9 cellular contexts compared by ENCODE assay signal in the genomic region with DNA sequence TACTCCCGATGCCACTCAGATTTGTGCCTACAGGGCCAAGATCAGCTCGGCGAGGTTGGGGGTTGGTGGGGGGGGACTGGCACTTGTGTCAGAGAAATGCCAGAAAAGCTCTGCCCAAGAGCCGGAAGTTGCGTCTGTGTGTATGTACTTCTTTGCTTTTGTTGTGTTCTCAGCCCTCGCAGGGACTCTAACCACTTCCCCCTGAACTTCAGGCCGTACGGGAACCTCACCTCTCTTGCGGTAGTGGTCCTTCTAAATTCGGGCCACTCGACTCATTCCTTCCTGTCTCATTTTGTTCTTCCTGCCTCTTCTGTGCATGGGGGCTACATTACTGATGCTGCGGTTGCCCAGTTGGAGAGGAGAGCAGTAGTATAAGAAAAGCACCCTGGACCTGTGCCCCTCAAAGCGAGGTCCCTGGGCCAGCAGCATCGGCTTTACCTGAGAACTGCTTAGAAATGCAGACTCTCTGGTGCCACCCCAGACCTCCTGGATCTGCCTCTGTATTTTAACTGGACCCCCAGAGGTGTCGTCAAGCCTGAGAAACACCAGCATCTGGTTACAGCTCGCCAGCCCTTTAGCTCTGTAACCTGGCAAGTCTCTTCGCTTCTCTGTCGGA.
A peak's percentile ranks its signal among the peaks of the same experiment; 100 is the strongest.
DNase-seq lines count a peak whose midpoint lies in the region; ATAC-seq and TF ChIP-seq lines count a peak whose summit lies in the region.
"Had no signal": no experiment of that assay in that cellular context is flagged by ENCODE, and none has a peak within 500 bp of the region (broad histone marks: within the 10 kb centered on the region; RNA-seq: fewer than 3 reads in every experiment).

No MANE protein-coding gene starts in this region.

- POLR2A ChIA-PET in CD8-positive, alpha-beta memory T cell (lab: Charles Lee), result interaction anchor here (0.5 to 1.3 kb wide), 4 partner anchors 34 to 147 kb away, joined by 3 to 5 read pairs (median 4); no protein-coding TSS in a partner anchor

- peaks cover 0 to 2% of the 10 kb centered on the region in 2 donors for H3K27me3 Mint-ChIP-seq in CD8-positive, alpha-beta memory T cell
- H3K27me3 Mint-ChIP-seq in activated naive CD8-positive, alpha-beta T cell treated with anti-CD3 and anti-CD28 coated beads, Interleukin-2, amount 50 U/mL, for 24 hours, result no peaks in the 10 kb centered on the region
- H3K27me3 Mint-ChIP-seq in stimulated activated naive CD8-positive, alpha-beta T cell treated with anti-CD3 and anti-CD28 coated beads, Interleukin-15, Interleukin-2, amounts not matched to agents 100 ng/mL and 50 ng/mL, for 24 hours, result no peaks in the 10 kb centered on the region

- TF ChIP-seq CTCF in SU-DHL-6 (IDR thresholded peaks at IDR 0.05; ENCODE audit: insufficient read depth, low read length, poor library complexity, severe bottlenecking), result no peak
- no peak for TF ChIP-seq CTCF in ovary (IDR thresholded peaks at IDR 0.05)

- no peak for TF ChIP-seq POLR2A in ovary (IDR thresholded peaks at IDR 0.05)

- H3K27ac ChIP-seq in CD8-positive, alpha-beta memory T cell (ENCODE audit: low read depth, low read length), result peak overlapping the region; percentile 27
- H3K27ac ChIP-seq in SU-DHL-6 (ENCODE audit: low read depth, low read length) (no peak overlapping the region), ovary (no peak overlapping the region)
- H3K27ac ChIP-seq: SK-N-MC had no signal

- H3K27me3 ChIP-seq in CD8-positive, alpha-beta memory T cell (ENCODE audit: insufficient read depth, low read length, poor library complexity, severe bottlenecking), result no peaks in the 10 kb centered on the region
- H3K27me3 ChIP-seq in SU-DHL-6 (ENCODE audit: low read length) (no peaks in the 10 kb centered on the region), ovary (no peaks in the 10 kb centered on the region)

- no peaks in the 10 kb centered on the region for H3K9me3 Mint-ChIP-seq in CD8-positive, alpha-beta memory T cell
- H3K9me3 Mint-ChIP-seq in activated naive CD8-positive, alpha-beta T cell treated with anti-CD3 and anti-CD28 coated beads, Interleukin-2, amount 50 U/mL, for 24 hours, result no peaks in the 10 kb centered on the region
- no peaks in the 10 kb centered on the region for H3K9me3 Mint-ChIP-seq in stimulated activated naive CD8-positive, alpha-beta T cell treated with anti-CD3 and anti-CD28 coated beads, Interleukin-15, Interleukin-2, amounts not matched to agents 100 ng/mL and 50 ng/mL, for 24 hours

- peak overlapping the region; percentile 48 for H2AFZ ChIP-seq in SU-DHL-6 (ENCODE audit: low read depth, low read length, severe bottlenecking)

- peak overlapping the region; percentile 86 to 95 (median 91) for H3K27ac Mint-ChIP-seq in CD8-positive, alpha-beta memory T cell
- peak overlapping the region; percentile 88 for H3K27ac Mint-ChIP-seq in activated naive CD8-positive, alpha-beta T cell treated with anti-CD3 and anti-CD28 coated beads, Interleukin-2, amount 50 U/mL, for 24 hours
- peak overlapping the region; percentile 85 for H3K27ac Mint-ChIP-seq in stimulated activated naive CD8-positive, alpha-beta T cell treated with anti-CD3 and anti-CD28 coated beads, Interleukin-15, Interleukin-2, amounts not matched to agents 100 ng/mL and 50 ng/mL, for 24 hours

- 86 to 91% (median 87%) methylated on average over 18 of the region's 18 CpGs for WGBS in ovary, 3 donors

- intact Hi-C loops in ovary (cut with DNase I), result no loop called here

- H3K9ac ChIP-seq in SU-DHL-6 (ENCODE audit: low read length), result no peak overlapping the region

- DNase-seq in CD8-positive, alpha-beta memory T cell, result peak; percentile 19 to 77 (median 72)
- peak; percentile 36 for DNase-seq in activated naive CD8-positive, alpha-beta T cell treated with anti-CD3 and anti-CD28 coated beads, Interleukin-2, amount 50 U/mL, for 24 hours
- DNase-seq in DMS114 treated with DMSO at 0.1 percent for 48 hours (lab: John Stamatoyannopoulos, UW; ENCODE audit: unreplicated experiment) (no peak), amniotic stem cell (lab: John Stamatoyannopoulos, UW) (no peak), ovary (no peak)

- peaks cover 28 to 44% (median 34%) of the 10 kb centered on the region in 3 donors for H3K4me1 Mint-ChIP-seq in CD8-positive, alpha-beta memory T cell
- H3K4me1 Mint-ChIP-seq in activated naive CD8-positive, alpha-beta T cell treated with anti-CD3 and anti-CD28 coated beads, Interleukin-2, amount 50 U/mL, for 24 hours, result peaks cover 33% of the 10 kb centered on the region
- H3K4me1 Mint-ChIP-seq in stimulated activated naive CD8-positive, alpha-beta T cell treated with anti-CD3 and anti-CD28 coated beads, Interleukin-15, Interleukin-2, amounts not matched to agents 100 ng/mL and 50 ng/mL, for 24 hours (ENCODE audit: low read depth), result peaks cover 33% of the 10 kb centered on the region

- no peaks in the 10 kb centered on the region for H3K9me3 ChIP-seq in CD8-positive, alpha-beta memory T cell (ENCODE audit: low read length)
- H3K9me3 ChIP-seq in SU-DHL-6 (ENCODE audit: insufficient read depth, low read length), result no peaks in the 10 kb centered on the region
- no peaks in the 10 kb centered on the region for H3K9me3 ChIP-seq in ovary

- CTCF ChIA-PET in CD8-positive, alpha-beta memory T cell (lab: Charles Lee), result interaction anchor here (1.3 kb wide), 1 partner anchor 37 kb away, joined by 3 read pairs; no protein-coding TSS in a partner anchor

- H4K20me1 ChIP-seq in SU-DHL-6 (ENCODE audit: low read depth, low read length), result no peaks in the 10 kb centered on the region

- H3K36me3 ChIP-seq in CD8-positive, alpha-beta memory T cell (ENCODE audit: insufficient read depth, low read length), result no peaks in the 10 kb centered on the region
- H3K36me3 ChIP-seq in SU-DHL-6 (ENCODE audit: low read length), result no peaks in the 10 kb centered on the region
- H3K36me3 ChIP-seq in ovary, result no peaks in the 10 kb centered on the region

- H3K36me3 Mint-ChIP-seq in CD8-positive, alpha-beta memory T cell, result peaks cover 0 to 4% (median 0%) of the 10 kb centered on the region in 3 donors
- H3K36me3 Mint-ChIP-seq in activated naive CD8-positive, alpha-beta T cell treated with anti-CD3 and anti-CD28 coated beads, Interleukin-2, amount 50 U/mL, for 24 hours (ENCODE audit: low read depth), result no peaks in the 10 kb centered on the region
- no peaks in the 10 kb centered on the region for H3K36me3 Mint-ChIP-seq in stimulated activated naive CD8-positive, alpha-beta T cell treated with anti-CD3 and anti-CD28 coated beads, Interleukin-15, Interleukin-2, amounts not matched to agents 100 ng/mL and 50 ng/mL, for 24 hours (ENCODE audit: low read depth)

- ATAC-seq in GM21717 (IDR thresholded peaks at IDR 0.05; ENCODE audit: unreplicated experiment), result peak; percentile 86
- peak; percentile 64 for ATAC-seq in activated naive CD8-positive, alpha-beta T cell treated with anti-CD3 and anti-CD28 coated beads, Interleukin-2, amount 50 U/mL, for 24 hours

- no peak overlapping the region for H3K4me2 ChIP-seq in SU-DHL-6 (ENCODE audit: low read depth, low read length, poor library complexity, severe bottlenecking)

- H3K79me2 ChIP-seq in SU-DHL-6 (ENCODE audit: insufficient read depth, low read length), result no peaks in the 10 kb centered on the region

- H3K9me2 ChIP-seq in SU-DHL-6 (replicated peaks; ENCODE audit: insufficient read depth, low read length), result no peaks in the 10 kb centered on the region

- H3F3A ChIP-seq in SU-DHL-6 (ENCODE audit: insufficient read depth), result no peaks in the 10 kb centered on the region

- H3K4me3 Mint-ChIP-seq in CD8-positive, alpha-beta memory T cell, result peak overlapping the region; percentile 61 to 82 (median 70)
- peak overlapping the region; percentile 32 for H3K4me3 Mint-ChIP-seq in activated naive CD8-positive, alpha-beta T cell treated with anti-CD3 and anti-CD28 coated beads, Interleukin-2, amount 50 U/mL, for 24 hours
- H3K4me3 Mint-ChIP-seq in stimulated activated naive CD8-positive, alpha-beta T cell treated with anti-CD3 and anti-CD28 coated beads, Interleukin-15, Interleukin-2, amounts not matched to agents 100 ng/mL and 50 ng/mL, for 24 hours, result peak overlapping the region; percentile 38

- H3K4me1 ChIP-seq in CD8-positive, alpha-beta memory T cell (ENCODE audit: insufficient read depth, low read length), result peaks cover 31% of the 10 kb centered on the region
- no peaks in the 10 kb centered on the region for H3K4me1 ChIP-seq in ovary (ENCODE audit: insufficient read depth)

- no peak for TF ChIP-seq EP300 in ovary (IDR thresholded peaks at IDR 0.05)

- peak overlapping the region; percentile 50 for H3K4me3 ChIP-seq in CD8-positive, alpha-beta memory T cell (ENCODE audit: low read length)
- H3K4me3 ChIP-seq in SU-DHL-6 (ENCODE audit: insufficient read depth, low read length, poor library complexity, severe bottlenecking) (no peak overlapping the region), ovary (no peak overlapping the region)
- H3K4me3 ChIP-seq: SK-N-MC had no signal

Comparison
In these comparisons a context has a peak if more than half of its experiments do, and no peak if none do; other contexts are left out.
1. DNase-seq: peak in CD8-positive, alpha-beta memory T cell (5 of 5) and activated naive CD8-positive, alpha-beta T cell treated with anti-CD3 and anti-CD28 coated beads, Interleukin-2, amount 50 U/mL, for 24 hours (single experiment); none in DMS114 treated with DMSO at 0.1 percent for 48 hours (single experiment), amniotic stem cell (single experiment) and ovary (0 of 5).
2. Peak in every context shown above with its lines, with median percentiles within 50 percentile points of each other: H3K27ac Mint-ChIP-seq and H3K4me3 Mint-ChIP-seq.